Comparison of ENCODE assay signal across 22 cellular contexts in the genomic region with DNA sequence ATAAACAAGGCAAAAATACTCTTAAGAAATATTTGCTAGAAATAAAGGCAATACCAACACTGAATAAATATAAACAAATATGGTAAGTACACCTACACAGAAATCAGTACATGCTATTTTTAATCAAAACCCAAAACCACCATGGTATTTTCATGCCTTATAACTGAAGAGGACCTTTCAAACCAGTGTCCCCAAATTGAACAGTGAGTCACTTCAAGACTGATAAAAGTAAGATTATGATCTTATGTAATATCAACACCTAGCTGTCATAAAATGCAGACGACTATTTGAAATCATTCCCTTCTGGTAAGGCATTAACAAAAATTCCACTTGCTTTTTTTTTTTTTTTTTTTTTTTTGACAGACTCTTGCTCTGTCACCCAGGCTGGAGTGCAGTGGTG.
"Had no signal": no experiment of that assay in that cellular context is flagged by ENCODE, and none has a peak within 500 bp of the region (broad histone marks: within the 10 kb centered on the region; RNA-seq: fewer than 3 reads in every experiment).

No MANE protein-coding gene starts in this region.

- FAIRE-seq: HTR-8/SVneo, K562 had no signal

- H3K27ac ChIP-seq: HL-60, PC-9, Peyer's patch, SJCRH30 had no signal

- H2AFZ ChIP-seq: PC-9 had no signal

- H3K27me3 ChIP-seq: MG63, Peyer's patch, SJCRH30 had no signal

- H3K4me2 ChIP-seq: PC-9 had no signal

- H3K4me3 ChIP-seq: K562, MG63, PC-9, Peyer's patch, SJCRH30 had no signal

- H3K36me3 ChIP-seq: MG63, Peyer's patch, SJCRH30 had no signal

- ATAC-seq: K562, Right ventricle myocardium inferior, SK-N-SH treated with all-trans-retinoic acid at 6 μM for 48 hours had no signal

- H3K9me3 ChIP-seq: MG63, Peyer's patch, SJCRH30 had no signal

- H3K4me1 ChIP-seq: Peyer's patch had no signal

- DNase-seq: MG63, NCI-H1092, NCI-H1105 treated with DMSO at 0.1 percent for 48 hours, NCI-H1417 treated with DMSO at 0.1 percent for 48 hours, NCI-H146, NCI-H1694 treated with DMSO at 0.1 percent for 48 hours, NCI-H1930, NCI-H2081, NCI-H2107, NCI-H2227 treated with DMSO at 0.1 percent for 48 hours, NCI-H524, NCI-H69, NCI-H774, PC-9, Peyer's patch, SHP77 treated with DMSO at 0.1 percent for 48 hours, SJCRH30 had no signal
